ENCODE assay signal across 14 cellular contexts in genomic region chr20:38136421-38137245, GRCh38. TPM values are rescaled to one million over a fixed set of nuclear protein-coding genes. Genes with fewer than 3 reads are reported as not detected.
"Had no signal": no experiment of that assay in that cellular context is flagged by ENCODE, and none has a peak within 500 bp of the region (broad histone marks: within the 10 kb centered on the region; RNA-seq: fewer than 3 reads in every experiment).

No MANE protein-coding gene starts in this region.

- H3K9me3 ChIP-seq: ascending aorta, mucosa of descending colon, psoas muscle, SJSA1, tibial nerve had no signal

- H3K36me3 ChIP-seq: tibial nerve had no signal

- ATAC-seq: activated CD4-positive, alpha-beta T cell treated with anti-CD3 and anti-CD28 coated beads for 36 hours; mucosa of descending colon; naive thymus-derived CD8-positive, alpha-beta T cell; T-cell had no signal

- H3K36me3 Mint-ChIP-seq: naive thymus-derived CD8-positive, alpha-beta T cell; T-cell had no signal

- H3K4me3 Mint-ChIP-seq: activated CD4-positive, alpha-beta memory T cell treated with anti-CD3 and anti-CD28 coated beads, Interleukin-2, amount 10 ng/mL, durations not matched to agents 7 days and 5 days; activated CD4-positive, alpha-beta T cell treated with anti-CD3 and anti-CD28 coated beads for 36 hours; naive thymus-derived CD8-positive, alpha-beta T cell; T-cell had no signal

- H3K27ac ChIP-seq: psoas muscle, SJSA1, tibial nerve had no signal

- H3K9me3 Mint-ChIP-seq: activated CD4-positive, alpha-beta memory T cell treated with anti-CD3 and anti-CD28 coated beads, Interleukin-2, amount 10 ng/mL, durations not matched to agents 7 days and 5 days; naive thymus-derived CD8-positive, alpha-beta T cell; T-cell had no signal

- H3K4me1 ChIP-seq: psoas muscle had no signal

- H3K4me3 ChIP-seq: ascending aorta, mucosa of descending colon, psoas muscle, SJSA1, tibial nerve had no signal

- H3K27me3 ChIP-seq: ascending aorta, SJSA1, tibial nerve had no signal

- H3K27ac Mint-ChIP-seq: activated CD4-positive, alpha-beta memory T cell treated with anti-CD3 and anti-CD28 coated beads, Interleukin-2, amount 10 ng/mL, durations not matched to agents 7 days and 5 days; activated CD4-positive, alpha-beta T cell treated with anti-CD3 and anti-CD28 coated beads for 36 hours; naive thymus-derived CD8-positive, alpha-beta T cell; T-cell had no signal

- DNase-seq: activated CD4-positive, alpha-beta memory T cell treated with anti-CD3 and anti-CD28 coated beads, Interleukin-2, amount 10 ng/mL, durations not matched to agents 7 days and 5 days; activated CD4-positive, alpha-beta T cell treated with anti-CD3 and anti-CD28 coated beads for 36 hours; activated naive CD4-positive, alpha-beta T cell; activated T-cell treated with anti-CD3 and anti-CD28 coated beads, Interleukin-2, amount 50 U/mL, for 48 hours; stimulated activated CD4-positive, alpha-beta T cell treated with anti-CD3 and anti-CD28 coated beads, Interleukin-15, amount 100 ng/mL, for 24 hours; stimulated activated CD4-positive, alpha-beta T cell treated with anti-CD3 and anti-CD28 coated beads, Interleukin-4, amount 100 ng/mL, for 24 hours; T-cell; T1000 had no signal

- H3K27me3 Mint-ChIP-seq: activated CD4-positive, alpha-beta memory T cell treated with anti-CD3 and anti-CD28 coated beads, Interleukin-2, amount 10 ng/mL, durations not matched to agents 7 days and 5 days; activated CD4-positive, alpha-beta T cell treated with anti-CD3 and anti-CD28 coated beads for 36 hours; T-cell had no signal

RNA-seq across cellular contexts. Expression of gene TGM2, which starts 28.4 kb away (rescaled TPM):
- total RNA-seq: naive thymus-derived CD8-positive, alpha-beta T cell had no signal
- polyA plus RNA-seq: naive thymus-derived CD8-positive, alpha-beta T cell had no signal
